Comparison of ENCODE assay signal across 21 cellular contexts in genomic region chr13:111335263-111335662, GRCh38. TPM values are rescaled to one million over a fixed set of nuclear protein-coding genes. Genes with fewer than 3 reads are reported as not detected.
"Had no signal": no experiment of that assay in that cellular context is flagged by ENCODE, and none has a peak within 500 bp of the region (broad histone marks: within the 10 kb centered on the region; RNA-seq: fewer than 3 reads in every experiment).

No MANE protein-coding gene starts in this region.

- H3K36me3 Mint-ChIP-seq: WTC11 had no signal

- H3K4me1 Mint-ChIP-seq: activated T-helper 17 cell treated with anti-CD3 and anti-CD28 coated beads, Interleukin-2, amount 50 U/mL, for 72 hours; memory B cell; nephron; WTC11 had no signal

- H3K4me3 Mint-ChIP-seq: activated naive CD8-positive, alpha-beta T cell; activated T-cell treated with anti-CD3 and anti-CD28 coated beads, Interleukin-2, amount 50 U/mL, for 24 hours; activated T-helper 17 cell treated with anti-CD3 and anti-CD28 coated beads, Interleukin-2, amount 50 U/mL, for 72 hours; effector memory CD8-positive, alpha-beta T cell; memory B cell; nephron; stimulated activated naive CD8-positive, alpha-beta T cell treated with anti-CD3 and anti-CD28 coated beads, Interleukin-15, Interleukin-2, amounts not matched to agents 100 ng/mL and 50 ng/mL, for 24 hours; WTC11 had no signal

- DNase-seq: activated CD4-positive, alpha-beta T cell treated with anti-CD3 and anti-CD28 coated beads, Interleukin-2, amount 50 U/mL, for 4 hours; activated T-cell treated with anti-CD3 and anti-CD28 coated beads, Interleukin-2, amount 50 U/mL, for 24 hours; brain microvascular endothelial cell; central memory CD4-positive, alpha-beta T cell; colonic mucosa; effector memory CD8-positive, alpha-beta T cell; gastrocnemius medialis; hippocampal formation; kidney glomerular epithelial cell; right lobe of liver; stimulated activated CD4-positive, alpha-beta T cell treated with anti-CD3 and anti-CD28 coated beads, Interleukin-1b, Interleukin-23, amount 100 ng/mL, for 48 hours; T1000 had no signal

- H3K27me3 Mint-ChIP-seq: activated naive CD8-positive, alpha-beta T cell; activated T-cell treated with anti-CD3 and anti-CD28 coated beads, Interleukin-2, amount 50 U/mL, for 24 hours; activated T-helper 17 cell treated with anti-CD3 and anti-CD28 coated beads, Interleukin-2, amount 50 U/mL, for 72 hours; memory B cell; stimulated activated naive CD8-positive, alpha-beta T cell treated with anti-CD3 and anti-CD28 coated beads, Interleukin-15, Interleukin-2, amounts not matched to agents 100 ng/mL and 50 ng/mL, for 24 hours had no signal

- H3K27ac Mint-ChIP-seq: activated naive CD8-positive, alpha-beta T cell; activated T-cell treated with anti-CD3 and anti-CD28 coated beads, Interleukin-2, amount 50 U/mL, for 24 hours; activated T-helper 17 cell treated with anti-CD3 and anti-CD28 coated beads, Interleukin-2, amount 50 U/mL, for 72 hours; effector memory CD8-positive, alpha-beta T cell; memory B cell; nephron; stimulated activated naive CD8-positive, alpha-beta T cell treated with anti-CD3 and anti-CD28 coated beads, Interleukin-15, Interleukin-2, amounts not matched to agents 100 ng/mL and 50 ng/mL, for 24 hours; WTC11 had no signal

- H3K9me3 Mint-ChIP-seq: effector memory CD8-positive, alpha-beta T cell; stimulated activated naive CD8-positive, alpha-beta T cell treated with anti-CD3 and anti-CD28 coated beads, Interleukin-15, Interleukin-2, amounts not matched to agents 100 ng/mL and 50 ng/mL, for 24 hours had no signal

- ATAC-seq: activated T-helper 17 cell treated with anti-CD3 and anti-CD28 coated beads, Interleukin-2, amount 50 U/mL, for 72 hours; effector memory CD8-positive, alpha-beta T cell; gastrocnemius medialis; right lobe of liver; WTC11 had no signal

RNA-seq across cellular contexts. Expression of gene TEX29, which starts 14.8 kb away (rescaled TPM):
- total RNA-seq: ascending aorta, lower leg skin, myocyte had no signal
